Comparison of ENCODE assay signal across 26 cellular contexts in genomic region chr9:28317706-28318210, GRCh38.
"Had no signal": no experiment of that assay in that cellular context is flagged by ENCODE, and none has a peak within 500 bp of the region (broad histone marks: within the 10 kb centered on the region; RNA-seq: fewer than 3 reads in every experiment).

No MANE protein-coding gene starts in this region.

- ATAC-seq: activated CD4-positive, alpha-beta T cell treated with anti-CD3 and anti-CD28 coated beads for 36 hours; body of pancreas; Panc1; Right ventricle myocardium inferior had no signal

- DNase-seq: activated CD4-positive, alpha-beta memory T cell treated with anti-CD3 and anti-CD28 coated beads, Interleukin-2, amount 10 ng/mL, durations not matched to agents 7 days and 5 days; activated CD4-positive, alpha-beta T cell treated with anti-CD3 and anti-CD28 coated beads for 36 hours; activated CD4-positive, alpha-beta T cell treated with anti-CD3 and anti-CD28 coated beads, Interleukin-2, amount 50 U/mL, for 1 hour; activated naive CD4-positive, alpha-beta T cell treated with anti-CD3 and anti-CD28 coated beads, Interleukin-2, amount 50 U/mL, for 16 hours; activated naive CD8-positive, alpha-beta T cell treated with anti-CD3 and anti-CD28 coated beads, Interleukin-2, amount 10 ng/mL, durations not matched to agents 7 days and 5 days; adrenal gland; body of pancreas; KG1; NCI-H1092 treated with DMSO at 0.1 percent for 48 hours; NCI-H1417 treated with DMSO at 0.1 percent for 48 hours; NCI-H1694; NCI-H2029; NCI-H2107; NCI-H2171 treated with DMSO at 0.1 percent for 48 hours; NCI-H345; NCI-H510A; NCI-H526 treated with DMSO at 0.1 percent for 48 hours; NK-92 treated with Interleukin-12 subunit alpha and Interleukin-12 subunit beta, amount 100 ng/mL, for 24 hours; OCI-M1; RPMI8226; T-helper 1 cell had no signal

- H3K27ac ChIP-seq: adrenal gland, ascending aorta, body of pancreas, SK-N-MC, VCaP had no signal
